8 cellular contexts compared by ENCODE assay signal in the genomic region with DNA sequence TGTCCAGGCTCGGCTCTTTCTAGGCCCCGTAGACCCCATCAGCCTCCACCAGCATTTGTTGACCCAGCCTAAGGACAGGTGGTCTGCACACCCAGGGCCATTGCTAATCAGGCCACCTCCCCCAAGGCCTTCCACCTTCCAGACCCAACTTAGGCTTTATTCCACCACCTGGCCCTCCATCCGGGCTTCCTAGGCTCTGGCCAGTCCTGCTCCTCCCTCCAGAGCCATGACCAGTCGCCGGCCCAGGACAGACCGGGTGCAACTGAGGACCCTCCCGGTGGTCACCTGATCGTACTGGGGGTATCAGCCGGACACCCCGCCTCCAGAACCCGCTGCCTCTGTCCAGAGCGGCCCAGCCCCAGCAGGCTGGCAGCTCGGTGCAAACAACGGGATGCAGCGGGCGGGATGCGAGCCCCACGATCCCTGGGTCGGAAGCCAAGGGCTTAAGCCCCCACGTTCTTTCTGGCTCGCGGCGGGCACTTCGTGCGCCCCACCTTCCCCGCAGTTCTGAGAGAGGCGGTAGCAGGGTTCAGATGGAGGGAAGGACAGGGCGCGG. TPM values are rescaled to one million over a fixed set of nuclear protein-coding genes. Genes with fewer than 3 reads are reported as not detected.
DNase-seq lines count a peak whose midpoint lies in the region; ATAC-seq and TF ChIP-seq lines count a peak whose summit lies in the region.

No MANE protein-coding gene starts in this region.

- CTCF ChIA-PET in activated CD8-positive, alpha-beta T cell treated with anti-CD3 and anti-CD28 coated beads, Interleukin-2, amount 10 ng/mL, durations not matched to agents 7 days and 5 days (lab: Charles Lee), result no interaction called here

- no peak for TF ChIP-seq POLR2A in sigmoid colon (IDR thresholded peaks at IDR 0.05)

- peaks cover 21% of the 10 kb centered on the region for H3K27me3 Mint-ChIP-seq in activated CD8-positive, alpha-beta T cell treated with anti-CD3 and anti-CD28 coated beads, Interleukin-2, amount 10 ng/mL, durations not matched to agents 7 days and 5 days (ENCODE audit: low read depth)

- no peak overlapping the region for H3K27ac ChIP-seq in hepatocyte
- peak overlapping the region; percentile 76 to 82 (median 78) for H3K27ac ChIP-seq in sigmoid colon

- intact Hi-C loops in sigmoid colon (cut with DNase I), result loop anchor here (5.0 kb wide), 1 partner anchor 86 kb away; the partner anchor contains the start of gene CCM2

- TF ChIP-seq CTCF in hepatocyte (IDR thresholded peaks at IDR 0.05; ENCODE audit: poor library complexity) (no peak), sigmoid colon (IDR thresholded peaks at IDR 0.05) (no peak)

- H3K36me3 Mint-ChIP-seq in activated CD8-positive, alpha-beta T cell treated with anti-CD3 and anti-CD28 coated beads, Interleukin-2, amount 10 ng/mL, durations not matched to agents 7 days and 5 days (ENCODE audit: low read depth), result no peaks in the 10 kb centered on the region

- ATAC-seq in activated CD8-positive, alpha-beta T cell treated with anti-CD3 and anti-CD28 coated beads, Interleukin-2, amount 10 ng/mL, durations not matched to agents 7 days and 5 days, result no peak

- H3K79me2 ChIP-seq in hepatocyte, result no peaks in the 10 kb centered on the region

- no peaks in the 10 kb centered on the region for H3K36me3 ChIP-seq in ES-I3 (ENCODE audit: insufficient read depth, low read length)
- H3K36me3 ChIP-seq in hepatocyte (replicated peaks; ENCODE audit: insufficient read depth, low read depth), result no peaks in the 10 kb centered on the region
- H3K36me3 ChIP-seq in sigmoid colon, result no peaks in the 10 kb centered on the region

- H3K27ac Mint-ChIP-seq in activated CD8-positive, alpha-beta T cell treated with anti-CD3 and anti-CD28 coated beads, Interleukin-2, amount 10 ng/mL, durations not matched to agents 7 days and 5 days, result no peak overlapping the region

- no peaks in the 10 kb centered on the region for H3K9me3 Mint-ChIP-seq in activated CD8-positive, alpha-beta T cell treated with anti-CD3 and anti-CD28 coated beads, Interleukin-2, amount 10 ng/mL, durations not matched to agents 7 days and 5 days (ENCODE audit: insufficient read depth)

- POLR2A ChIA-PET in activated CD8-positive, alpha-beta T cell treated with anti-CD3 and anti-CD28 coated beads, Interleukin-2, amount 10 ng/mL, durations not matched to agents 7 days and 5 days (lab: Charles Lee), result interaction anchor here (1.6 kb wide), 1 partner anchor 22 kb away, joined by 4 read pairs; no protein-coding TSS in a partner anchor

- no peaks in the 10 kb centered on the region for H3K27me3 ChIP-seq in hepatocyte
- H3K27me3 ChIP-seq in sigmoid colon, result no peaks in the 10 kb centered on the region

- H3K4me3 ChIP-seq in hepatocyte (peak overlapping the region; percentile 90), sigmoid colon (peak overlapping the region; percentile 51 to 79 (median 60))

- peak overlapping the region; percentile 36 for H3K4me3 Mint-ChIP-seq in activated CD8-positive, alpha-beta T cell treated with anti-CD3 and anti-CD28 coated beads, Interleukin-2, amount 10 ng/mL, durations not matched to agents 7 days and 5 days

- H3K9me3 ChIP-seq in ES-I3 (ENCODE audit: control insufficient read depth, insufficient read depth, low read length), result no peaks in the 10 kb centered on the region
- no peaks in the 10 kb centered on the region for H3K9me3 ChIP-seq in hepatocyte (ENCODE audit: low read depth)
- H3K9me3 ChIP-seq in sigmoid colon, result no peaks in the 10 kb centered on the region

- H3K9me2 ChIP-seq in hepatocyte (replicated peaks; ENCODE audit: insufficient read depth), result no peaks in the 10 kb centered on the region

- DNase-seq in activated CD8-positive, alpha-beta T cell treated with anti-CD3 and anti-CD28 coated beads, Interleukin-2, amount 10 ng/mL, durations not matched to agents 7 days and 5 days, result no peak
- DNase-seq in hepatocyte (ENCODE audit: low spot score) (no peak), sigmoid colon (peak; percentile 65), DMS79 (lab: John Stamatoyannopoulos, UW) (no peak), midbrain (lab: John Stamatoyannopoulos, UW) (no peak), mesenteric fat pad (ENCODE audit: low spot score) (no peak)
- DNase-seq in activated CD4-positive, alpha-beta T cell treated with anti-CD3 and anti-CD28 coated beads, Interleukin-2, amount 50 U/mL, for 48 hours, result no peak

- peaks cover 12% of the 10 kb centered on the region for H3K4me1 ChIP-seq in ES-I3 (ENCODE audit: insufficient read depth, low read length)
- H3K4me1 ChIP-seq in hepatocyte (ENCODE audit: insufficient read depth), result peaks cover 2% of the 10 kb centered on the region
- H3K4me1 ChIP-seq in sigmoid colon, result peaks cover 0 to 19% (median 10%) of the 10 kb centered on the region in 4 donors

- peak overlapping the region; percentile 97 for H3K4me2 ChIP-seq in hepatocyte

- H2AFZ ChIP-seq in hepatocyte, result peak overlapping the region; percentile 76

- peak overlapping the region; percentile 71; the same call in 1 of the 2 replicates for H3K9ac ChIP-seq in ES-I3 (ENCODE audit: low read depth, low read length)

- TF ChIP-seq EP300 in sigmoid colon (IDR thresholded peaks at IDR 0.05), result no peak

- no peaks in the 10 kb centered on the region for H4K20me1 ChIP-seq in hepatocyte (ENCODE audit: insufficient read depth, poor library complexity, severe bottlenecking)

- peaks cover 9% of the 10 kb centered on the region for H3K4me1 Mint-ChIP-seq in activated CD8-positive, alpha-beta T cell treated with anti-CD3 and anti-CD28 coated beads, Interleukin-2, amount 10 ng/mL, durations not matched to agents 7 days and 5 days (ENCODE audit: low read depth)

- WGBS in hepatocyte (ENCODE audit: low lambda C conversion rate, missing lambda C conversion rate), result 41% methylated on average over 27 of the region's 29 CpGs
- 44 to 49% methylated on average over 29 of the region's 29 CpGs for WGBS in sigmoid colon, 2 donors

RNA-seq across cellular contexts. Expression of gene NACAD, which starts 0.5 kb away (rescaled TPM):
- total RNA-seq in activated CD8-positive, alpha-beta T cell treated with anti-CD3 and anti-CD28 coated beads, Interleukin-2, amount 10 ng/mL, durations not matched to agents 7 days and 5 days, result under 1 TPM; 0.05 to 0.16 TPM
- total RNA-seq in hepatocyte, result 1.2 and 1.4 TPM in 2 replicates
- polyA plus RNA-seq in hepatocyte, result 2.0 and 3.9 TPM in 2 replicates
- total RNA-seq in sigmoid colon, result 1 to 10 TPM; 3.2 to 8.9 (median 4.9) TPM
- polyA plus RNA-seq in sigmoid colon, result 1 to 10 TPM in 1 of 3 donors, under 1 TPM in 2; 0.23 to 1.9 (median 0.60) TPM
- 6.2 TPM for total RNA-seq in mesenteric fat pad

RNA-seq across cellular contexts. Expression of gene TBRG4, which starts 23.3 kb away (rescaled TPM):
- total RNA-seq in activated CD8-positive, alpha-beta T cell treated with anti-CD3 and anti-CD28 coated beads, Interleukin-2, amount 10 ng/mL, durations not matched to agents 7 days and 5 days, result 100 to 1,000 TPM; 133 to 137 TPM
- 44.5 and 55.9 TPM in 2 replicates for total RNA-seq in hepatocyte
- polyA plus RNA-seq in hepatocyte, result 54.3 and 54.6 TPM in 2 replicates
- total RNA-seq in sigmoid colon, result 10 to 100 TPM; 40.3 to 57.1 (median 46.8) TPM
- polyA plus RNA-seq in sigmoid colon, result 10 to 100 TPM; 31.8 to 80.1 (median 44.6) TPM
- 49.8 TPM for total RNA-seq in mesenteric fat pad
